In genomic region chrX:48685416-48685815, GRCh38 we compare ENCODE assay signal across 1 cellular context.
TF ChIP-seq lines count a peak whose summit lies in the region.

No MANE protein-coding gene starts in this region.

TF ChIP-seq in GM12878, 131 proteins besides CTCF, POLR2A, EP300 and RAD21:
- no peak for TF ChIP-seq TCF7 (IDR thresholded peaks at IDR 0.05; ENCODE audit: borderline replicate concordance)
- no peak for TF ChIP-seq POLR2AphosphoS5 (IDR thresholded peaks at IDR 0.05; ENCODE audit: low read length)
